ENCODE assay signal across 22 cellular contexts in the genomic region with DNA sequence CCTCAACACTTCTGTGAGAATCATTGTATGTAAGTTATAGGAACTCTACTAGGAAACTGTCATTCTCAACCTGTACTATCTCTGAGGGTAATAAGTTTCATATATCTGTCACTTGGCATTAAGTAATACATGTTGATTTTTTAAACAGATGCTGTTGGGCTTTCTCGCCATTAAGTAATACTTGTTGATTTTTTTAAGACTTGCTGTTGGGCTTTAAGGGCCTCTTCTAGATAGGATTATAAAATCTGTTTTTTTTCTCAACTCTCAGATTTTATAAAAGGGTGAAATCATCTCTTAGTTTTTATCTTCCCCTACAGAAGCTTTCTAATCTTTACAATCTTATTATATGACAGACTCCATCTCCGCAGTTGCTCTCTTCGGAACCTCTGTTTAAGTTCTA. TPM values are rescaled to one million over a fixed set of nuclear protein-coding genes. Genes with fewer than 3 reads are reported as not detected.
DNase-seq lines count a peak whose midpoint lies in the region; ATAC-seq and TF ChIP-seq lines count a peak whose summit lies in the region.
"Had no signal": no experiment of that assay in that cellular context is flagged by ENCODE, and none has a peak within 500 bp of the region (broad histone marks: within the 10 kb centered on the region; RNA-seq: fewer than 3 reads in every experiment).

No MANE protein-coding gene starts in this region.

- WGBS in transverse colon (ENCODE audit: low coverage in 1 of 2), 2 donors, result 92 to 94% methylated on average over 3 of the region's 3 CpGs

- H3K9me3 Mint-ChIP-seq in CD4-positive, alpha-beta T cell, result no peaks in the 10 kb centered on the region
- no peaks in the 10 kb centered on the region for H3K9me3 Mint-ChIP-seq in activated T-helper 17 cell treated with anti-CD3 and anti-CD28 coated beads, Interleukin-2, amount 50 U/mL, for 72 hours
- H3K9me3 Mint-ChIP-seq in naive B cell, result no peaks in the 10 kb centered on the region

- H3K27me3 Mint-ChIP-seq in CD4-positive, alpha-beta T cell, result no peaks in the 10 kb centered on the region
- no peaks in the 10 kb centered on the region for H3K27me3 Mint-ChIP-seq in activated T-helper 17 cell treated with anti-CD3 and anti-CD28 coated beads, Interleukin-2, amount 50 U/mL, for 72 hours
- H3K27me3 Mint-ChIP-seq in naive B cell, result no peaks in the 10 kb centered on the region

- no peak for ATAC-seq in CD4-positive, alpha-beta T cell (ENCODE audit: poor library complexity)
- no peak for ATAC-seq in activated T-helper 17 cell treated with anti-CD3 and anti-CD28 coated beads, Interleukin-2, amount 50 U/mL, for 72 hours (replicated peaks)
- no peak for ATAC-seq in naive B cell (ENCODE audit: low read depth in 2 of 2)
- ATAC-seq: HCT116, HepG2, K562, PC-3 had no signal

- H3K9me3 ChIP-seq in CD4-positive, alpha-beta T cell (ENCODE audit: control insufficient read depth, low read length), result no peaks in the 10 kb centered on the region
- H3K9me3 ChIP-seq in HEK293 (ENCODE audit: control insufficient read depth, insufficient read depth, low read depth, low read length) (no peaks in the 10 kb centered on the region), ascending aorta (no peaks in the 10 kb centered on the region), transverse colon (no peaks in the 10 kb centered on the region)
- H3K9me3 ChIP-seq: MG63 had no signal

- no peak for DNase-seq in CD4-positive, alpha-beta T cell
- DNase-seq in naive B cell (no peak), T-helper 9 cell (no peak), ascending aorta (ENCODE audit: low spot score in 2 of 2) (no peak), A172 (ENCODE audit: low spot score) (no peak), transverse colon (no peak)
- DNase-seq: DMS53, Kasumi-1, MG63, NCI-H1105 treated with DMSO at 0.1 percent for 48 hours, NCI-H146, NCI-H1930, NCI-H2107, NCI-H446, NCI-H524 treated with DMSO at 0.1 percent for 48 hours, NCI-H774, PC-3 had no signal

- H3K4me3 ChIP-seq in HEK293 (ENCODE audit: low read depth, low read length), result no peak overlapping the region
- H3K4me3 ChIP-seq in ascending aorta, result no peak overlapping the region
- no peak overlapping the region for H3K4me3 ChIP-seq in transverse colon
- H3K4me3 ChIP-seq: K562, MG63 had no signal

- H3K36me3 ChIP-seq in HEK293 (ENCODE audit: control insufficient read depth in 2 of 2, insufficient read depth in 1 of 2, low read length in 2 of 2), result peaks cover 24 to 47% of the 10 kb centered on the region in 2 experiments; a peak in 2 of 3 replicates
- H3K36me3 ChIP-seq in ascending aorta, result peaks cover 25 to 39% of the 10 kb centered on the region in 2 donors
- H3K36me3 ChIP-seq in transverse colon, result peaks cover 0 to 35% (median 15%) of the 10 kb centered on the region in 4 donors

- no peak overlapping the region for H3K27ac Mint-ChIP-seq in CD4-positive, alpha-beta T cell
- H3K27ac Mint-ChIP-seq in activated T-helper 17 cell treated with anti-CD3 and anti-CD28 coated beads, Interleukin-2, amount 50 U/mL, for 72 hours, result peak overlapping the region; percentile 20
- peak overlapping the region; percentile 71 to 90 (median 80) for H3K27ac Mint-ChIP-seq in naive B cell

- peaks cover 58% of the 10 kb centered on the region for H3K4me1 Mint-ChIP-seq in CD4-positive, alpha-beta T cell (ENCODE audit: low read depth)
- H3K4me1 Mint-ChIP-seq in activated T-helper 17 cell treated with anti-CD3 and anti-CD28 coated beads, Interleukin-2, amount 50 U/mL, for 72 hours, result peaks cover 23% of the 10 kb centered on the region
- peaks cover 34 to 51% (median 45%) of the 10 kb centered on the region in 3 donors for H3K4me1 Mint-ChIP-seq in naive B cell

- in situ Hi-C loops in transverse colon (cut with MboI; ENCODE audit: low pct_ligation_motif_present in 1 of 4, low pct_unique_long_range_greater_than_20kb in 1 of 4, low sequenced_read_pairs in 3 of 4), result loop anchor here in 1 of 4 donors (25.0 kb wide), 1 partner anchor 1151 kb away; a partner anchor contains a TSS

- intact Hi-C loops in CD4-positive, alpha-beta T cell (cut with DNase I, micrococcal nuclease), result no loop called here
- intact Hi-C loops in ascending aorta (cut with DNase I) (no loop called here), transverse colon (cut with DNase I; ENCODE audit: low total_unique reads) (no loop called here)

- no peak for TF ChIP-seq EP300 in transverse colon (IDR thresholded peaks at IDR 0.05; ENCODE audit: low read depth)

- H3K4me1 ChIP-seq in HEK293 (ENCODE audit: control insufficient read depth, insufficient read depth, low read length) (peaks cover 10% of the 10 kb centered on the region), ascending aorta (peaks cover 6 to 11% of the 10 kb centered on the region in 2 donors), transverse colon (peaks cover 0 to 49% (median 25%) of the 10 kb centered on the region in 4 donors)

- peaks cover 77% of the 10 kb centered on the region for H3K36me3 Mint-ChIP-seq in CD4-positive, alpha-beta T cell (ENCODE audit: low read depth)
- peaks cover 77% of the 10 kb centered on the region for H3K36me3 Mint-ChIP-seq in activated T-helper 17 cell treated with anti-CD3 and anti-CD28 coated beads, Interleukin-2, amount 50 U/mL, for 72 hours (ENCODE audit: low read depth)
- peaks cover 22 to 28% of the 10 kb centered on the region in 2 donors for H3K36me3 Mint-ChIP-seq in naive B cell

- peak overlapping the region; percentile 40 for H3K4me3 Mint-ChIP-seq in CD4-positive, alpha-beta T cell
- no peak overlapping the region for H3K4me3 Mint-ChIP-seq in activated T-helper 17 cell treated with anti-CD3 and anti-CD28 coated beads, Interleukin-2, amount 50 U/mL, for 72 hours
- peak overlapping the region in 3 of 8 donors; percentile 10 to 73 (median 29) for H3K4me3 Mint-ChIP-seq in naive B cell

- CTCF ChIA-PET in CD4-positive, alpha-beta T cell (lab: Charles Lee), result no interaction called here
- CTCF ChIA-PET in HEK293 (lab: Yijun Ruan, JAX), result no interaction called here

- POLR2A ChIA-PET in CD4-positive, alpha-beta T cell (lab: Charles Lee), result no interaction called here
- POLR2A ChIA-PET in HEK293 (lab: Yijun Ruan, JAX), result no interaction called here

- no peaks in the 10 kb centered on the region for H3K27me3 ChIP-seq in CD4-positive, alpha-beta T cell (ENCODE audit: control insufficient read depth, insufficient read depth, low read length)
- no peaks in the 10 kb centered on the region for H3K27me3 ChIP-seq in ascending aorta
- H3K27me3 ChIP-seq in transverse colon, result no peaks in the 10 kb centered on the region
- H3K27me3 ChIP-seq: MG63 had no signal

- TF ChIP-seq POLR2A in transverse colon (IDR thresholded peaks at IDR 0.05), result no peak

- TF ChIP-seq CTCF in CD4-positive, alpha-beta T cell (IDR thresholded peaks at IDR 0.05), result no peak
- TF ChIP-seq CTCF in HEK293 (tag by site-specific recombination; IDR thresholded peaks at IDR 0.05), result no peak
- no peak for TF ChIP-seq CTCF in ascending aorta (IDR thresholded peaks at IDR 0.05)
- TF ChIP-seq CTCF in transverse colon (IDR thresholded peaks at IDR 0.05), result no peak

- no peak overlapping the region for H3K27ac ChIP-seq in CD4-positive, alpha-beta T cell (ENCODE audit: low read depth, low read length)
- H3K27ac ChIP-seq in HEK293 (ENCODE audit: extremely low read depth, low read depth, low read length) (no peak overlapping the region), ascending aorta (no peak overlapping the region), transverse colon (no peak overlapping the region)

TF ChIP-seq in HEK293, 187 proteins besides CTCF, POLR2A, EP300 and RAD21 (continues in another document):
- TF ChIP-seq SCRT1 (tag by site-specific recombination; IDR thresholded peaks at IDR 0.05; ENCODE audit: borderline replicate concordance) (peak; percentile 49; the same call in 1 of the 2 replicates), FEZF1 (tag by site-specific recombination; IDR thresholded peaks at IDR 0.05) (peak; percentile 36; the same call in 1 of the 2 replicates), ZFP41 (tag by site-specific recombination; IDR thresholded peaks at IDR 0.05; ENCODE audit: borderline replicate concordance) (no peak), ZNF335 (tag by site-specific recombination; conservative IDR thresholded peaks at IDR 0.05) (no peak)
- TF ChIP-seq, protein P1, sequence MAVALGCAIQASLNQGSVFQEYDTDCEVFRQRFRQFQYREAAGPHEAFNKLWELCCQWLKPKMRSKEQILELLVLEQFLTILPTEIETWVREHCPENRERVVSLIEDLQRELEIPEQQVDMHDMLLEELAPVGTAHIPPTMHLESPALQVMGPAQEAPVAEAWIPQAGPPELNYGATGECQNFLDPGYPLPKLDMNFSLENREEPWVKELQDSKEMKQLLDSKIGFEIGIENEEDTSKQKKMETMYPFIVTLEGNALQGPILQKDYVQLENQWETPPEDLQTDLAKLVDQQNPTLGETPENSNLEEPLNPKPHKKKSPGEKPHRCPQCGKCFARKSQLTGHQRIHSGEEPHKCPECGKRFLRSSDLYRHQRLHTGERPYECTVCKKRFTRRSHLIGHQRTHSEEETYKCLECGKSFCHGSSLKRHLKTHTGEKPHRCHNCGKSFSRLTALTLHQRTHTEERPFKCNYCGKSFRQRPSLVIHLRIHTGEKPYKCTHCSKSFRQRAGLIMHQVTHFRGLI (tag by site-specific recombination; IDR thresholded peaks at IDR 0.05), result peak; percentile 97

RNA-seq across cellular contexts. Expression of a gene that starts 5.6 kb away (rescaled TPM):
- 10 to 100 TPM; 32.5 to 33.6 TPM for total RNA-seq in CD4-positive, alpha-beta T cell
- total RNA-seq in activated T-helper 17 cell treated with anti-CD3 and anti-CD28 coated beads, Interleukin-2, amount 50 U/mL, for 72 hours, result 10 to 100 TPM; 41.0 to 47.7 TPM
- polyA plus RNA-seq in naive B cell (ENCODE audit: low read depth in 6 of 6), result 100 to 1,000 TPM in 4 of 6 donors, 10 to 100 TPM in 2; 84.7 to 131 (median 125) TPM
- 22.8 TPM for total RNA-seq in ascending aorta
- total RNA-seq in A172 (2014; rRNA removed; shearing (Covaris generic)), result 43.7 and 52.1 TPM in 2 replicates
- total RNA-seq in transverse colon, result 10 to 100 TPM; 18.0 to 70.3 (median 44.3) TPM

RNA-seq across cellular contexts. Expression of a gene that starts 28.8 kb away (rescaled TPM):
- under 1 TPM in 1 of 2 experiments, not detected in 1; 0.03 TPM for total RNA-seq in CD4-positive, alpha-beta T cell
- 1 to 10 TPM in 1 of 2 donors, under 1 TPM in 1; 0.35 to 2.8 TPM for total RNA-seq in activated T-helper 17 cell treated with anti-CD3 and anti-CD28 coated beads, Interleukin-2, amount 50 U/mL, for 72 hours
- polyA plus RNA-seq in naive B cell (ENCODE audit: low read depth in 6 of 6), result not detected
- total RNA-seq in ascending aorta (68.9 TPM), transverse colon (1 to 10 TPM in 3 of 4 donors, under 1 TPM in 1; 0.37 to 4.8 (median 2.3) TPM)
- 0.09 and 0.34 TPM in 2 replicates for total RNA-seq in A172 (2014; rRNA removed; shearing (Covaris generic))

Comparison
In these comparisons a context has a peak if more than half of its experiments do, and no peak if none do; other contexts are left out.
1. RNA of a gene that starts 28.8 kb away (total RNA-seq): 68.9 TPM in ascending aorta (single experiment); 0.35 to 2.8 TPM in activated T-helper 17 cell treated with anti-CD3 and anti-CD28 coated beads, Interleukin-2, amount 50 U/mL, for 72 hours, 0.37 to 4.8 TPM in transverse colon, 0.09 to 0.34 TPM in A172 and 0.03 TPM in CD4-positive, alpha-beta T cell; every median in the first group is over 10 times any median in the second.